Comparison of ENCODE assay signal across 18 cellular contexts in genomic region chr19:5228490-5228889, GRCh38.
A peak's percentile ranks its signal among the peaks of the same experiment; 100 is the strongest.
DNase-seq lines count a peak whose midpoint lies in the region; ATAC-seq, FAIRE-seq and TF ChIP-seq lines count a peak whose summit lies in the region.
"Had no signal": no experiment of that assay in that cellular context is flagged by ENCODE, and none has a peak within 500 bp of the region (broad histone marks: within the 10 kb centered on the region; RNA-seq: fewer than 3 reads in every experiment).

No MANE protein-coding gene starts in this region.

- H3K27me3 ChIP-seq in HepG2 (ENCODE audit: control insufficient read depth in 1 of 2, insufficient read depth in 2 of 2, low read length in 2 of 2): no peaks in the 10 kb centered on the region
- no peaks in the 10 kb centered on the region for H3K27me3 ChIP-seq in right lobe of liver
- no peaks in the 10 kb centered on the region for H3K27me3 ChIP-seq in PC-3 (ENCODE audit: low read length)
- no peaks in the 10 kb centered on the region for H3K27me3 ChIP-seq in BE2C

- H3K27me3 Mint-ChIP-seq in chondrocyte (ENCODE audit: low read depth): no peaks in the 10 kb centered on the region

- TF ChIP-seq EP300 in HepG2 (IDR thresholded peaks at IDR 0.05; ENCODE audit: low read depth in 2 of 2, low read length in 2 of 2): no peak
- TF ChIP-seq EP300 in HepG2 (CRISPR knock-in tag; IDR thresholded peaks at IDR 0.05; ENCODE audit: borderline replicate concordance): no peak

- DNase-seq in HepG2 (ENCODE audit: low spot score) (no peak), right lobe of liver (no peak), PC-3 (no peak), chondrocyte (ENCODE audit: low spot score) (peak; percentile 20), DMS153 treated with DMSO at 0.1 percent for 48 hours (lab: John Stamatoyannopoulos, UW; ENCODE audit: unreplicated experiment) (no peak), D341Med (ENCODE audit: low spot score) (no peak), BE2C (no peak)
- DNase-seq: C1 segment of cervical spinal cord; H9; NCI-H1092 treated with DMSO at 0.1 percent for 48 hours; NCI-H146; NCI-H2029 treated with DMSO at 0.1 percent for 48 hours; NCI-H2171; NK-92 treated with Interleukin-12 subunit alpha and Interleukin-12 subunit beta, amount 100 ng/mL, for 24 hours; SHP77 had no signal

- H3K4me3 Mint-ChIP-seq in chondrocyte (ENCODE audit: unreplicated experiment): no peak overlapping the region
- H3K4me3 Mint-ChIP-seq: H9 had no signal

- H3K36me3 ChIP-seq in HepG2 (replicated peaks in 1 of 2; ENCODE audit: control insufficient read depth in 1 of 2, insufficient read depth in 2 of 2, low read length in 2 of 2): peaks cover 0 to 1% of the 10 kb centered on the region in 2 experiments; a peak in 2 of 5 replicates
- H3K36me3 ChIP-seq in right lobe of liver: no peaks in the 10 kb centered on the region
- H3K36me3 ChIP-seq in PC-3 (ENCODE audit: low read depth, low read length): no peaks in the 10 kb centered on the region
- H3K36me3 ChIP-seq in BE2C: peaks cover 3% of the 10 kb centered on the region

- H3K4me1 ChIP-seq in HepG2 (ENCODE audit: insufficient read depth, low read length): no peaks in the 10 kb centered on the region
- H3K4me1 ChIP-seq in right lobe of liver: no peaks in the 10 kb centered on the region
- peaks cover 15% of the 10 kb centered on the region for H3K4me1 ChIP-seq in PC-3 (ENCODE audit: insufficient read depth, low read length)
- H3K4me1 ChIP-seq in BE2C: no peaks in the 10 kb centered on the region

- H3K9me3 Mint-ChIP-seq in chondrocyte (ENCODE audit: low read depth): no peaks in the 10 kb centered on the region
- H3K9me3 Mint-ChIP-seq: H9 had no signal

- H3K79me2 ChIP-seq in HepG2 (ENCODE audit: insufficient read depth, low read length): no peaks in the 10 kb centered on the region
- no peaks in the 10 kb centered on the region for H3K79me2 ChIP-seq in PC-3 (ENCODE audit: low read length)

- intact Hi-C loops in HepG2 (cut with micrococcal nuclease; ENCODE audit: unreplicated experiment) (no loop called here), right lobe of liver (cut with DNase I) (no loop called here), PC-3 (cut with micrococcal nuclease) (loop anchor here (5.0 kb wide), 2 partner anchors 56 to 181 kb away; no protein-coding TSS in a partner anchor)

- no peak for FAIRE-seq in HepG2 (lab: Jason Lieb, UNC)
- FAIRE-seq: G401.6 had no signal

- WGBS in HepG2 (ENCODE audit: low lambda C conversion rate): 96% methylated on average over 4 of the region's 6 CpGs
- 100% methylated on average over 1 of the region's 6 CpGs for WGBS in right lobe of liver (ENCODE audit: insufficient coverage, low coverage, low lambda C conversion rate, missing lambda C conversion rate)

- no peak overlapping the region for H3K27ac Mint-ChIP-seq in chondrocyte (ENCODE audit: unreplicated experiment)

- no peaks in the 10 kb centered on the region for H4K20me1 ChIP-seq in HepG2 (ENCODE audit: insufficient read depth, low read length)
- H4K20me1 ChIP-seq in PC-3 (ENCODE audit: low read length): no peaks in the 10 kb centered on the region

- BruUV-seq in HepG2 (replicated peaks; lab: Mats Ljungman, UMichigan) (no TSS peak), PC-3 (replicated peaks; lab: Mats Ljungman, UMichigan) (TSS peak; percentile 40)

- H3K4me3 ChIP-seq in HepG2 (replicated peaks in 1 of 3; ENCODE audit: insufficient read depth in 1 of 3, low read depth in 2 of 3, low read length in 3 of 3) (no peak overlapping the region), right lobe of liver (no peak overlapping the region), PC-3 (ENCODE audit: low read length) (no peak overlapping the region; the same call in 1 of the 2 replicates), BE2C (ENCODE audit: low read depth, low read length) (no peak overlapping the region)
- H3K4me3 ChIP-seq: SK-N-MC had no signal

- TF ChIP-seq RAD21 in HepG2 (CRISPR knock-in tag; IDR thresholded peaks at IDR 0.05): no peak

- H3K9ac ChIP-seq in HepG2 (ENCODE audit: insufficient read depth, low read depth, low read length): no peak overlapping the region
- no peak overlapping the region for H3K9ac ChIP-seq in PC-3 (ENCODE audit: low read length)

- POLR2A ChIA-PET in HepG2 (lab: Yijun Ruan, JAX) (no interaction called here), PC-3 (lab: Charles Lee; ENCODE audit: unreplicated experiment) (no interaction called here)

- ATAC-seq in HepG2 (no peak), right lobe of liver (no peak), PC-3 (no peak)

- CTCF ChIA-PET in HepG2 (lab: Yijun Ruan, JAX; ENCODE audit: low intra/inter-chr PET ratio, low total read pairs) (no interaction called here), PC-3 (lab: Charles Lee) (no interaction called here)

- H2AFZ ChIP-seq in HepG2 (ENCODE audit: low read length) (no peak overlapping the region), PC-3 (ENCODE audit: low read length) (no peak overlapping the region)

- H3F3A ChIP-seq in PC-3 (ENCODE audit: low read length, unreplicated experiment): peaks cover 5% of the 10 kb centered on the region

- no peak for TF ChIP-seq CTCF in HepG2 (CRISPR knock-in tag; IDR thresholded peaks at IDR 0.05)
- TF ChIP-seq CTCF in right lobe of liver (IDR thresholded peaks at IDR 0.05): no peak
- TF ChIP-seq CTCF in PC-3 (conservative IDR thresholded peaks at IDR 0.05; ENCODE audit: low read depth, low read length): no peak
- no peak for TF ChIP-seq CTCF in chondrocyte (IDR thresholded peaks at IDR 0.05)
- no peak for TF ChIP-seq CTCF in BE2C (IDR thresholded peaks at IDR 0.05; ENCODE audit: low read depth, low read length)

- no peak for TF ChIP-seq POLR2A in HepG2 (IDR thresholded peaks at IDR 0.05; ENCODE audit: insufficient read depth in 1 of 2, low read depth in 2 of 2, low read length in 2 of 2)
- TF ChIP-seq POLR2A in right lobe of liver (IDR thresholded peaks at IDR 0.05): no peak

- H3K4me1 Mint-ChIP-seq in chondrocyte (ENCODE audit: low read depth): no peaks in the 10 kb centered on the region

- H3K4me2 ChIP-seq in HepG2 (ENCODE audit: low read depth, low read length) (no peak overlapping the region), PC-3 (ENCODE audit: low read length) (peak overlapping the region; percentile 96)

- no peak overlapping the region for H3K27ac ChIP-seq in HepG2 (ENCODE audit: extremely low read length, insufficient read depth, low read length)
- no peak overlapping the region for H3K27ac ChIP-seq in right lobe of liver
- H3K27ac ChIP-seq in PC-3 (ENCODE audit: low read length): no peak overlapping the region
- H3K27ac ChIP-seq: HL-60, SK-N-MC had no signal

- in situ Hi-C loops in HepG2 (cut with HindIII; ENCODE audit: extremely low pct_ligation_motif_present, low pct_unique_long_range_greater_than_20kb): no loop called here

- H3K9me3 ChIP-seq in HepG2 (ENCODE audit: low read length) (no peaks in the 10 kb centered on the region), right lobe of liver (no peaks in the 10 kb centered on the region), PC-3 (ENCODE audit: low read length) (no peaks in the 10 kb centered on the region), BE2C (no peaks in the 10 kb centered on the region; the same call in 1 of the 2 replicates)

- H3K9me2 ChIP-seq in PC-3 (replicated peaks; ENCODE audit: low read length): no peaks in the 10 kb centered on the region

- H3K36me3 Mint-ChIP-seq in chondrocyte (ENCODE audit: low read depth): peaks cover 14% of the 10 kb centered on the region

TF ChIP-seq in HepG2, 621 proteins besides CTCF, POLR2A, EP300 and RAD21:
- TF ChIP-seq ZNF768 (CRISPR knock-in tag; IDR thresholded peaks at IDR 0.05) (peak; percentile 81), SRF (IDR thresholded peaks at IDR 0.05; ENCODE audit: low read depth, low read length) (no peak), GPN1 (CRISPR knock-in tag; IDR thresholded peaks at IDR 0.05; ENCODE audit: borderline replicate concordance) (no peak), MLLT10 (CRISPR knock-in tag; IDR thresholded peaks at IDR 0.05) (no peak)
